3 cellular contexts compared by ENCODE assay signal in the genomic region with DNA sequence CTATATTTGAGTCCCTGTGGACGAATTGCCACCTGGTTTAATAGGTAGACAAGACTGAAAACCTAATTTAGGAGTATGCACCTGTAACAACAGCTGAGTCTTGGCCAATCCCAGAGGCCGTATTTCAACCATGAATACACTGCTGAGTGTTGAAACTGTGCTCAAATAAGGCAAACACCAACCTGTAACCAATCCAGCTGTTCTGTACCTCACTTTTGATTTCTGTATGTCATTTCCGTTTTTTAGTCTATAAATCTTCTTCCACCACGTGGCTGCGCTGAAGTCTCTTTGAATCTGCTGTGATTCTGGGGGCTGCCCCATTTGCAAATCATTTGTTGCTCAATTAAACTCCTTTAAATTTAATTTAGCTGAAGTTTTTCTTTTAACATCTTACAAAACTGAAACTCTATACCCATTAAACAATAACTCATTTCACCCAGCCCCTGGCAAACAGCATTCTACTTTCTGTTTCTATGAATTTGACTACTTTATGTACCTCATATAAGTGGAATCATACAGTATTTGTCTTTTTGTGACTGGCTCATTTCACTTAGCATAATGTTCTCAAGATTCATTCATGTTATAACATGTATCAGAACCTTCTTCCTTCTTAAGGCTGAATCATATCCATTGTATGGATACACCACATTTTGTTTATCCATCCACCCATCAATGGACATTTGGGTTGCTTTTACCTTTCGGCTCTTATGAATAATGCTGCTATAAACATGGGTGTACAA.
TF ChIP-seq lines count a peak whose summit lies in the region.

No MANE protein-coding gene starts in this region.

TF ChIP-seq in A549, 52 proteins besides CTCF, POLR2A, EP300 and RAD21 (continued from another document):
- TF ChIP-seq HMGXB4 (CRISPR knock-in tag; IDR thresholded peaks at IDR 0.05; ENCODE audit: borderline replicate concordance) (no peak), CBX8 (IDR thresholded peaks at IDR 0.05) (peak; percentile 84)

TF ChIP-seq in HepG2, 621 proteins besides CTCF, POLR2A, EP300 and RAD21 (continued from another document):
- TF ChIP-seq ZBTB2 (CRISPR knock-in tag; IDR thresholded peaks at IDR 0.05; ENCODE audit: low read depth) (no peak), HDAC2 (CRISPR knock-in tag; IDR thresholded peaks at IDR 0.05) (no peak), ZSCAN31 (CRISPR knock-in tag; IDR thresholded peaks at IDR 0.05; ENCODE audit: low read depth) (no peak), ARID2 (CRISPR knock-in tag; IDR thresholded peaks at IDR 0.05; ENCODE audit: borderline replicate concordance) (no peak), RXRA (CRISPR knock-in tag; IDR thresholded peaks at IDR 0.05) (no peak), ZNF619 (CRISPR knock-in tag; IDR thresholded peaks at IDR 0.05) (no peak)
- TF ChIP-seq, protein P1, sequence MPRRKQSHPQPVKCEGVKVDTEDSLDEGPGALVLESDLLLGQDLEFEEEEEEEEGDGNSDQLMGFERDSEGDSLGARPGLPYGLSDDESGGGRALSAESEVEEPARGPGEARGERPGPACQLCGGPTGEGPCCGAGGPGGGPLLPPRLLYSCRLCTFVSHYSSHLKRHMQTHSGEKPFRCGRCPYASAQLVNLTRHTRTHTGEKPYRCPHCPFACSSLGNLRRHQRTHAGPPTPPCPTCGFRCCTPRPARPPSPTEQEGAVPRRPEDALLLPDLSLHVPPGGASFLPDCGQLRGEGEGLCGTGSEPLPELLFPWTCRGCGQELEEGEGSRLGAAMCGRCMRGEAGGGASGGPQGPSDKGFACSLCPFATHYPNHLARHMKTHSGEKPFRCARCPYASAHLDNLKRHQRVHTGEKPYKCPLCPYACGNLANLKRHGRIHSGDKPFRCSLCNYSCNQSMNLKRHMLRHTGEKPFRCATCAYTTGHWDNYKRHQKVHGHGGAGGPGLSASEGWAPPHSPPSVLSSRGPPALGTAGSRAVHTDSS (CRISPR knock-in tag; conservative IDR thresholded peaks at IDR 0.05): no peak
TF ChIP-seq in HepG2: peak in this region for 0.

TF ChIP-seq in SK-N-SH treated with all-trans-retinoic acid at 6 μM for 48 hours, 23 proteins besides CTCF, POLR2A, EP300 and RAD21 (continued from another document):
- no peak for TF ChIP-seq ZNF70 (CRISPR knock-in tag; IDR thresholded peaks at IDR 0.05)
- TF ChIP-seq ISL1 (CRISPR knock-in tag; IDR thresholded peaks at IDR 0.05): no peak
- no peak for TF ChIP-seq GLIS3 (CRISPR knock-in tag; IDR thresholded peaks at IDR 0.05)
- TF ChIP-seq POU6F1 (CRISPR knock-in tag; IDR thresholded peaks at IDR 0.05; ENCODE audit: borderline replicate concordance, low read depth): no peak
- TF ChIP-seq ZFP3 (CRISPR knock-in tag; IDR thresholded peaks at IDR 0.05): no peak
- TF ChIP-seq ZFP30 (CRISPR knock-in tag; IDR thresholded peaks at IDR 0.05): no peak
- no peak for TF ChIP-seq PATZ1 (CRISPR knock-in tag; IDR thresholded peaks at IDR 0.05; ENCODE audit: borderline replicate concordance)
- TF ChIP-seq TSHZ2 (CRISPR knock-in tag; IDR thresholded peaks at IDR 0.05): no peak
- no peak for TF ChIP-seq ZNF565 (CRISPR knock-in tag; conservative IDR thresholded peaks at IDR 0.05; ENCODE audit: low read depth)
- TF ChIP-seq CSDC2 (CRISPR knock-in tag; IDR thresholded peaks at IDR 0.05): no peak
- TF ChIP-seq SNAI2 (CRISPR knock-in tag; IDR thresholded peaks at IDR 0.05): no peak
- TF ChIP-seq, protein P2, sequence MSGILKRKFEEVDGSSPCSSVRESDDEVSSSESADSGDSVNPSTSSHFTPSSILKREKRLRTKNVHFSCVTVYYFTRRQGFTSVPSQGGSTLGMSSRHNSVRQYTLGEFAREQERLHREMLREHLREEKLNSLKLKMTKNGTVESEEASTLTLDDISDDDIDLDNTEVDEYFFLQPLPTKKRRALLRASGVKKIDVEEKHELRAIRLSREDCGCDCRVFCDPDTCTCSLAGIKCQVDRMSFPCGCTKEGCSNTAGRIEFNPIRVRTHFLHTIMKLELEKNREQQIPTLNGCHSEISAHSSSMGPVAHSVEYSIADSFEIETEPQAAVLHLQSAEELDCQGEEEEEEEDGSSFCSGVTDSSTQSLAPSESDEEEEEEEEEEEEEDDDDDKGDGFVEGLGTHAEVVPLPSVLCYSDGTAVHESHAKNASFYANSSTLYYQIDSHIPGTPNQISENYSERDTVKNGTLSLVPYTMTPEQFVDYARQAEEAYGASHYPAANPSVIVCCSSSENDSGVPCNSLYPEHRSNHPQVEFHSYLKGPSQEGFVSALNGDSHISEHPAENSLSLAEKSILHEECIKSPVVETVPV (CRISPR knock-in tag; IDR thresholded peaks at IDR 0.05): no peak
